ENCODE assay signal across 4 cellular contexts in genomic region chr1:196955926-196956325, GRCh38. TPM values are rescaled to one million over a fixed set of nuclear protein-coding genes. Genes with fewer than 3 reads are reported as not detected.
"Had no signal": no experiment of that assay in that cellular context is flagged by ENCODE, and none has a peak within 500 bp of the region (broad histone marks: within the 10 kb centered on the region; RNA-seq: fewer than 3 reads in every experiment).

No MANE protein-coding gene starts in this region.

- H3K4me3 ChIP-seq: GM12878 had no signal

- DNase-seq: GDM1, GF-D8 had no signal

RNA-seq across cellular contexts. Expression of gene CFHR2, which starts 12.4 kb away (rescaled TPM):
- total RNA-seq: G401, GM12878 had no signal
- polyA plus RNA-seq: GM12878 had no signal

RNA-seq across cellular contexts. Expression of gene CFHR5, which starts 21.4 kb away (rescaled TPM):
- total RNA-seq: G401, GM12878 had no signal
- polyA plus RNA-seq: GM12878 had no signal
